8 cellular contexts compared by ENCODE assay signal in the genomic region with DNA sequence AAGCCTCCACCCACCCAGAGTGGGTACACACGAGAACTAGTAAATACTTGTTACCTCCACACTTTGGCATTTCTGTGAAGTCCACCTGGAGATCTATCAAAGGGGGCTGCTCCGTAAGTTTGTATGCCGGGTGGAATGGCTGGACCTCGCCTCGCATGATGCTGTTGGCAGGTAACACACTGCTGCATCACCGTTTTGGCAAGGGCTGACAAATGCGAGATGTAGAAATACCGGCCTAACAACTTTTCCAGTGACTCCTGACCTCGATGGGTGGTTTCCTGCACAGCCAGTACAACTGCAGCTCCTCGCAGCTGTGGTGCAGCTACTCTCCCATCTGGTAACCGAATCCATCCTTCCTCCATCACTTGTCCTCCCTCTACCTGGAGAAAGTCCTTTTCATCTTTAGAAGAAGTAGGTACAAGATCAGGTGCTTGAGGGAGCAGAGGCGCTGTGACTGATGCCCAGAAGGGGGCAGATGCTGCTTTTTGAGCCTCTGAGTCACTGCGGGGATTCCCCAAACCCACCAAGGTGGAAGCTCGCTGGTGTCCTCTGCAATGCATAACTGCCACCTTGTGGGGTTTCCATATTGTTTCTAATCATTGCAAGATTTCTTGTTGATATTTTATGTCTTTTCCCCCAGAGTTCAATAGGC. TPM values are rescaled to one million over a fixed set of nuclear protein-coding genes. Genes with fewer than 3 reads are reported as not detected.
DNase-seq lines count a peak whose midpoint lies in the region; ATAC-seq, FAIRE-seq and TF ChIP-seq lines count a peak whose summit lies in the region.
"Not testable (repeated sequence)": the region's sequence is repeated elsewhere in the genome, so short reads cannot be mapped to it uniquely, and the experiment has no call there.

No MANE protein-coding gene starts in this region.

- not testable (repeated sequence) for H3K79me2 ChIP-seq in MM.1S (ENCODE audit: low read length)

- H3K36me3 Mint-ChIP-seq in nephron progenitor cell (ENCODE audit: low read depth) = peaks cover 20% of the 10 kb centered on the region

- not testable (repeated sequence) for H3F3A ChIP-seq in MM.1S (ENCODE audit: insufficient read depth, low read length)

- not testable (repeated sequence) for H4K20me1 ChIP-seq in MM.1S (ENCODE audit: insufficient read depth, low read length)

- not testable (repeated sequence) for H3K4me2 ChIP-seq in MM.1S (ENCODE audit: low read depth, low read length)

- not testable (repeated sequence) for H3K9ac ChIP-seq in MM.1S (ENCODE audit: low read length)

- FAIRE-seq in bronchial epithelial cell (lab: Jason Lieb, UNC) = not testable (repeated sequence)

- peaks cover 96% of the 10 kb centered on the region for H3K27me3 ChIP-seq in MM.1S (replicated peaks; ENCODE audit: insufficient read depth, low read length)
- not testable (repeated sequence) for H3K27me3 ChIP-seq in WERI-Rb-1 (ENCODE audit: insufficient read depth, low read depth, severe bottlenecking); bronchial epithelial cell (ENCODE audit: control insufficient read depth, insufficient read depth, low read length); upper lobe of right lung

- H3K9me3 ChIP-seq in MM.1S (replicated peaks; ENCODE audit: insufficient read depth, low read length); WERI-Rb-1 (ENCODE audit: severe bottlenecking); upper lobe of right lung: not testable (repeated sequence)

- H3K27ac ChIP-seq in MM.1S (ENCODE audit: low read length); WERI-Rb-1; upper lobe of right lung: not testable (repeated sequence)

- H3K36me3 ChIP-seq in MM.1S (replicated peaks; ENCODE audit: insufficient read depth, low read length); WERI-Rb-1; bronchial epithelial cell (ENCODE audit: control insufficient read depth, insufficient read depth, low read length); upper lobe of right lung: not testable (repeated sequence)

- not testable (repeated sequence) for ATAC-seq in upper lobe of right lung

- not testable (repeated sequence) for H3K27ac Mint-ChIP-seq in nephron progenitor cell

- H3K4me1 Mint-ChIP-seq in nephron progenitor cell = peaks cover 46% of the 10 kb centered on the region

- not testable (repeated sequence) for H3K4me3 ChIP-seq in GM12864 (ENCODE audit: low read depth, low read length); MM.1S (ENCODE audit: low read length); WERI-Rb-1 (ENCODE audit: low read depth, low read length); bronchial epithelial cell (ENCODE audit: low read depth, low read length); upper lobe of right lung

- H3K4me3 Mint-ChIP-seq in nephron progenitor cell = not testable (repeated sequence)

- intact Hi-C loops in upper lobe of right lung (cut with DNase I) = not testable (repeated sequence)

- H3K4me1 ChIP-seq in MM.1S (ENCODE audit: low read length); upper lobe of right lung: not testable (repeated sequence)

- not testable (repeated sequence) for H2AFZ ChIP-seq in MM.1S (ENCODE audit: low read length)

- not testable (repeated sequence) for DNase-seq in GM12864 (ENCODE audit: low read depth); nephron progenitor cell
- peak; percentile 26 for DNase-seq in MM.1S
- peak; percentile 41 for DNase-seq in WERI-Rb-1
- peak; percentile 43 for DNase-seq in activated T-cell treated with anti-CD3 and anti-CD28 coated beads for 48 hours (ENCODE audit: low read depth)
- DNase-seq in bronchial epithelial cell (ENCODE audit: low read depth) = peak; percentile 68
- DNase-seq in stimulated activated CD4-positive, alpha-beta T cell treated with anti-CD3 and anti-CD28 coated beads, Interleukin-4, amount 100 ng/mL, for 24 hours = peak; percentile 57
- peak; percentile 69 for DNase-seq in upper lobe of right lung

- TF ChIP-seq CTCF in GM12864 (IDR thresholded peaks at IDR 0.05; ENCODE audit: low read depth, low read length, missing control alignments) = peak; percentile 33
- peak; percentile 30 for TF ChIP-seq CTCF in MM.1S (IDR thresholded peaks at IDR 0.05; ENCODE audit: low read length)
- peak; percentile 54; the same call in 1 of the 2 replicates for TF ChIP-seq CTCF in WERI-Rb-1 (IDR thresholded peaks at IDR 0.05; ENCODE audit: low read depth, low read length)
- not testable (repeated sequence) for TF ChIP-seq CTCF in bronchial epithelial cell (IDR thresholded peaks at IDR 0.05; ENCODE audit: insufficient read depth, low read length, severe bottlenecking)
- TF ChIP-seq CTCF in nephron progenitor cell (IDR thresholded peaks at IDR 0.05) = peak; percentile 22
- peak; percentile 6 for TF ChIP-seq CTCF in upper lobe of right lung (IDR thresholded peaks at IDR 0.05)

- H3K27me3 Mint-ChIP-seq in nephron progenitor cell (ENCODE audit: low read depth, poor library complexity) = not testable (repeated sequence)

- H3K9me3 Mint-ChIP-seq in nephron progenitor cell = peaks cover 47% of the 10 kb centered on the region

- not testable (repeated sequence) for H3K9me2 ChIP-seq in MM.1S (replicated peaks; ENCODE audit: insufficient read depth, low read length)

RNA-seq across cellular contexts. Expression of a gene that starts 40.9 kb away (rescaled TPM):
- 25.9 and 27.9 TPM in 2 replicates for total RNA-seq in bronchial epithelial cell
- total RNA-seq in upper lobe of right lung = 27.5 TPM
